11 cellular contexts compared by ENCODE assay signal in the genomic region with DNA sequence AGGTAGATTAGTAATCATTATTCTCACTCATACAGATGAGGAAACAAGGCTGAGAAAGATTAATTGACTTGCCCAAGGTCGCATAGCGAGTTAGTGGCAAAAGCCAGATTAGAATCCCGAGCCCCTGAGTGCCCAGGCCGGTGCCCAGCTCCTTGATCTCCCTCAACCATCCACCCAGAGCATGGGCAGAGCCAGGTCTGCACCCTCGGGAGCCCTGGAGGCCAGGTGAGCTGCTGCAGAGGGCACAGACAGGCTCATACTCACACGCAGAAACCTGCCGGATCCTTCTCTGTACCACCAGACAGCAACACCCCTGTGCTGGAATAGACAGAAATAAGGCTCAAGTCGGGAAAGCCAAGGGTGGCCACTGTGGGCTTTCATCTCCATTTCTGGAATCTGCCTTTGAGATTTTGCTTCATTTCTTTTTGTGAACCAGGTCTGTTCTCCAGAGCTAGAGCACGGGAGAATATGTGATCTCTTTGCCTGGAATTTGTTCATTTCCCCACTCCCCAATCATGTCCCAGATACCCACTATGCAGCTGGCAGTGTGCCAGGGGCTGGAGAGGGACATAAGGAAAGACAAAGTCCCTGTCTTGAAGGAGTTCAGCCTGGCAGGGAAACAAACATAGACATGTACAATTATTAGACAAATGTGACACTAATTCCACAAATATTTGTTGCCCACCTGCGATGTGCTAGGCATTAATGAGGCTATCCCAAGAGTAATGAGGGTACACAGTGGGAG.
"Had no signal": no experiment of that assay in that cellular context is flagged by ENCODE, and none has a peak within 500 bp of the region (broad histone marks: within the 10 kb centered on the region; RNA-seq: fewer than 3 reads in every experiment).

No MANE protein-coding gene starts in this region.

- H3K27ac ChIP-seq: brain microvascular endothelial cell had no signal

- ATAC-seq: stimulated activated effector memory CD8-positive, alpha-beta T cell treated with anti-CD3 and anti-CD28 coated beads, Interleukin-12 subunit alpha, Interleukin-12 subunit beta, amount 100 ng/mL, for 72 hours had no signal

- H3K4me3 ChIP-seq: skin epidermis had no signal

- H3K36me3 ChIP-seq: brain microvascular endothelial cell had no signal

- DNase-seq: activated CD4-positive, alpha-beta T cell treated with anti-CD3 and anti-CD28 coated beads, Interleukin-2, amount 50 U/mL, for 4 hours; activated CD4-positive, CD25-positive, alpha-beta regulatory T cell treated with anti-CD3 and anti-CD28 coated beads, Interleukin-2, amount 50 U/mL, for 72 hours; activated effector memory CD4-positive, alpha-beta T cell treated with anti-CD3 and anti-CD28 coated beads, Interleukin-2, amount 50 U/mL, for 16 hours; activated T-cell treated with anti-CD3 and anti-CD28 coated beads, Interleukin-2, amount 50 U/mL, for 24 hours; amygdala; brain microvascular endothelial cell; left cardiac atrium; nephron progenitor cell; retina had no signal
